ENCODE assay signal across 1 cellular context in the genomic region with DNA sequence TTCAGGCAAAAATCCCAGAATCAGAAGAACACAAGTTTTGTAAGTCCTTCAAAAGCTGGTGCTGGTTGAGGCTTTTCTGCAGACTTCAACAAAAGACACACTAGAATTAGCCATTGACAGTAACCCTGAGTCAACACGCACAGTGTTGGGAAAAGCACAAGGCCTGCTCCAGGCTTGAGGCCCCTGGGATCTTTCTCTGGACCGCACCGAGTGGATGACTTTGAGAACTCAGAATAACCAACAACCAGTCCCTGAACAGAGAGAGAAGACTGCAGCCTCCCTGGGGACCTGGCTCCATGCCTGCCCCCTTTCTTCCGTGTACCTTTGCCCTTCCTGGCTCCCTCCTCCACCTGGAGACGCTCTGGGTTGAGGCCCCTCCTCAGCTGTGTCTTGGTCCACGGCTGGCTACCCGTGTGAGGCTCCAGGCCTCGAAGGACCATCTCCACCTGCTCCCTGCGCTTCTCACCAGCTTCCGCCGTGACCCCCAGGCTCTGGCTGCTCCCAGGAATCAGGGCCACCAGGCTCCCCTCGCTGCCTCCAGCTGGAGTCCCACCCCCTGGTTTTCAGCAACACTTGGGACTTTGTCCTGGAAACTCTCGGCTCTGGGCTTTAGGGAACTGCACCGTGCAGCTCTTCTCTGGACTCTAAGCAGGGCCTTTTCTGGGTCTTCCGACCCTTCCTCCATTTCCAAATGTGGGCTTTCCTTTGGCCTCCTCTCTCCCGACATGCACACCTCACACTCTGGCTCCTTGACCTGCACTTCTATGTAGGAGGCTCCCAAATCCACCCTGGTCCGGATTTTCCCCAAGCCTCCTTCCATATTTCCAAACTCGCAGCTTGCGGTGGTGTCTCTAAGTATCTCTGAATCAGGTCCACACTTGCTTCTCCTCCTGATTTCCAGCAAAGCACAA.
TF ChIP-seq lines count a peak whose summit lies in the region.

No MANE protein-coding gene starts in this region.

TF ChIP-seq in GM12891, 5 proteins besides CTCF, POLR2A, EP300 and RAD21 (continued from another document):
- no peak for TF ChIP-seq SPI1 (IDR thresholded peaks at IDR 0.05; ENCODE audit: low read depth, low read length)
